ENCODE assay signal across 1 cellular context in the genomic region with DNA sequence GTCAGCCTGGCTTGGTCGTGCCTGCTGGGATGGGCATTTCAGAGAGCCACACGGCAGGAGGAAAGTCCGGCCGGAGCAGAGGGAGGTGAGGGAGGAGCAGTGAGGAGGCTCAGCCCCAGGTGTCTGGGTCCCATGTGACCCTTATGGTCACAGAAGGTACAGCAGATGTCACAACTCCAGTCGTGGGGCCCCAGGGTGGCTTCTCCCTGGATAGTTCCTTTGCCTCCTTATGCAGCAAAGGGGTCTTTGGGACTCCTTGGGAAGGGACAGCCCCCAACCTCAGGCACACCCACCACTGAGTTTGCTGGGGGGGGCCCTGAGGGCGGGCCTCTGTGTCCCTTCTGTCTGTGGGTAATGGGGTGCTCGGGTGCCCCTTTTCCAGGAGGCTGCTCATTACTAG.
TF ChIP-seq lines count a peak whose summit lies in the region.

No MANE protein-coding gene starts in this region.

TF ChIP-seq in IMR-90, 13 proteins besides CTCF, POLR2A, EP300 and RAD21:
- TF ChIP-seq RFX5 (IDR thresholded peaks at IDR 0.05; ENCODE audit: low read depth, low read length) (no peak), CEBPB (IDR thresholded peaks at IDR 0.05; ENCODE audit: low read depth, low read length) (no peak), SMC3 (IDR thresholded peaks at IDR 0.05; ENCODE audit: low read depth, low read length) (no peak), MAZ (IDR thresholded peaks at IDR 0.05; ENCODE audit: borderline replicate concordance, low read depth, low read length) (no peak), MAFK (IDR thresholded peaks at IDR 0.05; ENCODE audit: low read depth, low read length) (no peak), CHD1 (IDR thresholded peaks at IDR 0.05; ENCODE audit: low read depth, low read length) (no peak), MXI1 (IDR thresholded peaks at IDR 0.05; ENCODE audit: borderline replicate concordance, low read depth, low read length) (no peak), RCOR1 (IDR thresholded peaks at IDR 0.05; ENCODE audit: insufficient replicate concordance, low read length) (no peak), NFE2L2 (IDR thresholded peaks at IDR 0.05; ENCODE audit: low read depth, low read length) (no peak), BHLHE40 (IDR thresholded peaks at IDR 0.05; ENCODE audit: low read depth, low read length) (no peak), FOS (IDR thresholded peaks at IDR 0.05; ENCODE audit: low read depth, low read length) (no peak)
- TF ChIP-seq, protein P1, sequence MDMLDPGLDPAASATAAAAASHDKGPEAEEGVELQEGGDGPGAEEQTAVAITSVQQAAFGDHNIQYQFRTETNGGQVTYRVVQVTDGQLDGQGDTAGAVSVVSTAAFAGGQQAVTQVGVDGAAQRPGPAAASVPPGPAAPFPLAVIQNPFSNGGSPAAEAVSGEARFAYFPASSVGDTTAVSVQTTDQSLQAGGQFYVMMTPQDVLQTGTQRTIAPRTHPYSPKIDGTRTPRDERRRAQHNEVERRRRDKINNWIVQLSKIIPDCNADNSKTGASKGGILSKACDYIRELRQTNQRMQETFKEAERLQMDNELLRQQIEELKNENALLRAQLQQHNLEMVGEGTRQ (IDR thresholded peaks at IDR 0.05; ENCODE audit: low read depth, low read length): no peak
- TF ChIP-seq, protein P2, sequence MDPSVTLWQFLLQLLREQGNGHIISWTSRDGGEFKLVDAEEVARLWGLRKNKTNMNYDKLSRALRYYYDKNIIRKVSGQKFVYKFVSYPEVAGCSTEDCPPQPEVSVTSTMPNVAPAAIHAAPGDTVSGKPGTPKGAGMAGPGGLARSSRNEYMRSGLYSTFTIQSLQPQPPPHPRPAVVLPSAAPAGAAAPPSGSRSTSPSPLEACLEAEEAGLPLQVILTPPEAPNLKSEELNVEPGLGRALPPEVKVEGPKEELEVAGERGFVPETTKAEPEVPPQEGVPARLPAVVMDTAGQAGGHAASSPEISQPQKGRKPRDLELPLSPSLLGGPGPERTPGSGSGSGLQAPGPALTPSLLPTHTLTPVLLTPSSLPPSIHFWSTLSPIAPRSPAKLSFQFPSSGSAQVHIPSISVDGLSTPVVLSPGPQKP (IDR thresholded peaks at IDR 0.05; ENCODE audit: borderline replicate concordance, low read depth, low read length): no peak
